In the genomic region with DNA sequence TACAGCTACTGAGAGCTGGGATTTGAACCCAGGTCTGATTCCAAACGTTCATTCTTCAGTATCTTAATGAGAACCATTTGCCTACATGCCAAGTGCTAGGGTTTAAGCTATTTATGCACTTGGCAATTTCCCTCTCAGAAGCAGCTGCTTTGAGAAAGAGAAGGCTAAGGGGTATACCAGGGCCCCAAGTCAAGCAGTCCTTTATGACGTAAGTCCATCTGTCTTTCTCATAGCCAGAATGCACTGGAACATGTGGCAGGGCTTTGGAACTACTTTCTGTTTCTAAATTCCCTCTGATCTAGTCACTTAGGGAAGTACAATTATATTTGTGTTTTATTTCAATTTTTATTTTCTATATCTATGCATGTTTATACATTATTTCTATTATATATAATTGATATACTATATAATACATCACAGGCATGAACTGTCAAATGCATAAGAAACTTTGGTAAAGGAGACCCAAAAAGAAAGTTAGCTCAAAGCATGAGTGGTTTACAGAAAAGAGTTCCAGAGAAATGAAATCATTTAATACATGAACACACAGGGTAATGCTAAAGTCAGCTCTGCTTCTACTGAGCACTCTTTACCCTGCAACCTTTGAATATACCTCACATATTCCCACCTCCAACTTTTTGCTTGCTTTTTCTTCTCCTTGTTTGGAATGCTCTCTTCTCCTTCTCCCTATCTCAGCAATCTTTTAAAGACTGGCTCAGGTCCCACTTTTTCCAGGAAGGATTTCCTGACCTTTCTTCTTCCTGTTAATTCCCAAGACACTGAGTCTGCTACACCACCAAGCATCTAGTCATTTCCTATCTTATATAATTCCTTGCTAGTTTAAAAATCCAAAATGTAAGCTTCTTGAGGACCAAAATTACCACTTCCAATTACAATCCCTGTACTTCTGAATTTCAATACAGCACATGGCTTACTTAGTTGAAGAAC, we compare ENCODE assay signal across 1 cellular context.
TF ChIP-seq lines count a peak whose summit lies in the region.

No MANE protein-coding gene starts in this region.

TF ChIP-seq in WTC11, 78 proteins besides CTCF, POLR2A, EP300 and RAD21 (continued from another document):
- TF ChIP-seq RORB (CRISPR knock-in tag; IDR thresholded peaks at IDR 0.05) (no peak), MYBL2 (CRISPR knock-in tag; IDR thresholded peaks at IDR 0.05) (no peak), SP1 (CRISPR knock-in tag; conservative IDR thresholded peaks at IDR 0.05) (no peak), ZNF423 (CRISPR knock-in tag; IDR thresholded peaks at IDR 0.05) (no peak)
- TF ChIP-seq, protein P1, sequence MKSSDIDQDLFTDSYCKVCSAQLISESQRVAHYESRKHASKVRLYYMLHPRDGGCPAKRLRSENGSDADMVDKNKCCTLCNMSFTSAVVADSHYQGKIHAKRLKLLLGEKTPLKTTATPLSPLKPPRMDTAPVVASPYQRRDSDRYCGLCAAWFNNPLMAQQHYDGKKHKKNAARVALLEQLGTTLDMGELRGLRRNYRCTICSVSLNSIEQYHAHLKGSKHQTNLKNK (CRISPR knock-in tag; IDR thresholded peaks at IDR 0.05): no peak
